9 cellular contexts compared by ENCODE assay signal in genomic region chr15:81410318-81410753, GRCh38. TPM values are rescaled to one million over a fixed set of nuclear protein-coding genes. Genes with fewer than 3 reads are reported as not detected.
DNase-seq lines count a peak whose midpoint lies in the region; ATAC-seq, FAIRE-seq and TF ChIP-seq lines count a peak whose summit lies in the region.
"Had no signal": no experiment of that assay in that cellular context is flagged by ENCODE, and none has a peak within 500 bp of the region (broad histone marks: within the 10 kb centered on the region; RNA-seq: fewer than 3 reads in every experiment).

No MANE protein-coding gene starts in this region.

- no peak overlapping the region for H3K4me3 Mint-ChIP-seq in stimulated activated naive CD8-positive, alpha-beta T cell treated with anti-CD3 and anti-CD28 coated beads, Interleukin-15, amount 100 ng/mL, for 72 hours
- H3K4me3 Mint-ChIP-seq: stimulated activated naive CD8-positive, alpha-beta T cell treated with anti-CD3 and anti-CD28 coated beads, Interleukin-15, Interleukin-2, amounts not matched to agents 100 ng/mL and 50 ng/mL, for 24 hours had no signal

- DNase-seq in G401 (ENCODE audit: low spot score), result peak; percentile 87
- peak; percentile 94 for DNase-seq in KBM-7
- DNase-seq in NT2/D1 (ENCODE audit: low read depth, low spot score), result peak; percentile 83
- DNase-seq in cardiac fibroblast (ENCODE audit: low read depth in 2 of 2), result peak; percentile 93 to 95
- peak; percentile 15 to 31 for DNase-seq in stimulated activated naive CD8-positive, alpha-beta T cell treated with anti-CD3 and anti-CD28 coated beads, Interleukin-15, amount 100 ng/mL, for 72 hours
- no peak for DNase-seq in activated CD8-positive, alpha-beta memory T cell treated with anti-CD3 and anti-CD28 coated beads, Interleukin-2, amount 50 U/mL, for 4 hours

- peaks cover 11% of the 10 kb centered on the region for H3K27me3 Mint-ChIP-seq in stimulated activated naive CD8-positive, alpha-beta T cell treated with anti-CD3 and anti-CD28 coated beads, Interleukin-15, amount 100 ng/mL, for 72 hours

- no peaks in the 10 kb centered on the region for H3K27me3 ChIP-seq in NT2/D1 (ENCODE audit: insufficient read depth, insufficient read length)

- TF ChIP-seq CTCF in cardiac fibroblast (IDR thresholded peaks at IDR 0.05; ENCODE audit: low read depth, low read length), result peak; percentile 36

- no peak overlapping the region for H3K4me3 ChIP-seq in NT2/D1 (ENCODE audit: insufficient read length, low read depth)
- no peak overlapping the region for H3K4me3 ChIP-seq in cardiac fibroblast (replicated peaks in 1 of 2; ENCODE audit: low read depth in 2 of 2, low read length in 2 of 2)

- H3K9me3 ChIP-seq in NT2/D1 (ENCODE audit: insufficient read depth, low read length), result peaks cover 5% of the 10 kb centered on the region; the same call in 1 of the 2 replicates

- H3K27ac Mint-ChIP-seq in stimulated activated naive CD8-positive, alpha-beta T cell treated with anti-CD3 and anti-CD28 coated beads, Interleukin-15, amount 100 ng/mL, for 72 hours, result no peak overlapping the region
- H3K27ac Mint-ChIP-seq: stimulated activated naive CD8-positive, alpha-beta T cell treated with anti-CD3 and anti-CD28 coated beads, Interleukin-15, Interleukin-2, amounts not matched to agents 100 ng/mL and 50 ng/mL, for 24 hours had no signal

- no peak overlapping the region for H3K9ac ChIP-seq in NT2/D1 (ENCODE audit: insufficient read length, low read depth)

- no peaks in the 10 kb centered on the region for H3K9me3 Mint-ChIP-seq in stimulated activated naive CD8-positive, alpha-beta T cell treated with anti-CD3 and anti-CD28 coated beads, Interleukin-15, amount 100 ng/mL, for 72 hours
- H3K9me3 Mint-ChIP-seq: stimulated activated naive CD8-positive, alpha-beta T cell treated with anti-CD3 and anti-CD28 coated beads, Interleukin-15, Interleukin-2, amounts not matched to agents 100 ng/mL and 50 ng/mL, for 24 hours had no signal

- peak; percentile 49 for ATAC-seq in stimulated activated naive CD8-positive, alpha-beta T cell treated with anti-CD3 and anti-CD28 coated beads, Interleukin-15, amount 100 ng/mL, for 72 hours
- no peak for ATAC-seq in HG03108 (IDR thresholded peaks at IDR 0.05; ENCODE audit: unreplicated experiment)

- peaks cover 4% of the 10 kb centered on the region for H3K4me1 ChIP-seq in NT2/D1 (ENCODE audit: insufficient read depth, insufficient read length)

- H3K36me3 ChIP-seq in NT2/D1 (ENCODE audit: insufficient read depth, insufficient read length, low read length), result no peaks in the 10 kb centered on the region

- FAIRE-seq in islet of Langerhans (lab: Jason Lieb, UNC), result peak; percentile 93

- H3K4me1 Mint-ChIP-seq in stimulated activated naive CD8-positive, alpha-beta T cell treated with anti-CD3 and anti-CD28 coated beads, Interleukin-15, amount 100 ng/mL, for 72 hours, result peaks cover 10% of the 10 kb centered on the region

- in situ Hi-C loops in G401 (cut with HindIII; ENCODE audit: low sequenced_read_pairs) (no loop called here), KBM-7 (cut with MboI; ENCODE audit: low pct_unique_long_range_greater_than_20kb, low sequenced_read_pairs) (no loop called here)

RNA-seq across cellular contexts. Expression of gene TMC3, which starts 36.3 kb away (rescaled TPM):
- total RNA-seq in G401 (2014; rRNA removed; shearing (Covaris generic)), result not detected in 2 replicates
